ENCODE assay signal across 23 cellular contexts in genomic region chr3:39750677-39751076, GRCh38. TPM values are rescaled to one million over a fixed set of nuclear protein-coding genes. Genes with fewer than 3 reads are reported as not detected.
A peak's percentile ranks its signal among the peaks of the same experiment; 100 is the strongest.
DNase-seq lines count a peak whose midpoint lies in the region; ATAC-seq and TF ChIP-seq lines count a peak whose summit lies in the region.
"Had no signal": no experiment of that assay in that cellular context is flagged by ENCODE, and none has a peak within 500 bp of the region (broad histone marks: within the 10 kb centered on the region; RNA-seq: fewer than 3 reads in every experiment).

No MANE protein-coding gene starts in this region.

- TF ChIP-seq POLR2A in GM19099 (IDR thresholded peaks at IDR 0.05; ENCODE audit: extremely low read depth, insufficient read length, low read depth): peak; percentile 40

- no peak overlapping the region for H3K27ac ChIP-seq in caudate nucleus (ENCODE audit: low read depth, low read length)
- H3K27ac ChIP-seq: prostate gland, thoracic aorta had no signal

- peak; percentile 36 for DNase-seq in dermis blood vessel endothelial cell
- no peak for DNase-seq in caudate nucleus (lab: John Stamatoyannopoulos, UW)
- DNase-seq in NCI-H1105 (lab: John Stamatoyannopoulos, UW): no peak
- DNase-seq: activated CD4-positive, alpha-beta T cell treated with anti-CD3 and anti-CD28 coated beads for 1 hour; activated effector memory CD4-positive, alpha-beta T cell treated with Interleukin-2 at 50 U/mL for 16 hours; Caco-2; effector CD8-positive, alpha-beta T cell; HCEC 1CT; hippocampal formation; KBM-7; mesenchymal stem cell; NCI-H1092; NCI-H226; SIG-M5; T-helper 17 cell had no signal

- ATAC-seq in GM18502 (IDR thresholded peaks at IDR 0.05; ENCODE audit: poor library complexity, unreplicated experiment) (peak; percentile 38), HG03139 (IDR thresholded peaks at IDR 0.05; ENCODE audit: unreplicated experiment) (peak; percentile 41), HG03159 (IDR thresholded peaks at IDR 0.05; ENCODE audit: unreplicated experiment) (no peak), HG03565 (IDR thresholded peaks at IDR 0.05; ENCODE audit: unreplicated experiment) (no peak)
- ATAC-seq: natural killer cell treated with Interleukin-12 subunit alpha and Interleukin-12 subunit beta and Interleukin-15 and Interleukin-18, amount 100 ng/mL, for 72 hours; T-helper 17 cell had no signal

RNA-seq across cellular contexts. Expression of gene MYRIP, which starts 58.7 kb away (rescaled TPM):
- 30.0 and 32.2 TPM in 2 replicates for total RNA-seq in dermis blood vessel endothelial cell
- total RNA-seq: natural killer cell treated with Interleukin-12 subunit alpha and Interleukin-12 subunit beta and Interleukin-15 and Interleukin-18, amount 100 ng/mL, for 72 hours; T-helper 17 cell had no signal

Comparison
In these comparisons a context has a peak if more than half of its experiments do, and no peak if none do; other contexts are left out.
1. ATAC-seq: peak in GM18502 (single experiment) and HG03139 (single experiment); none in HG03159 (single experiment) and HG03565 (single experiment).